ENCODE assay signal across 8 cellular contexts in genomic region chr16:28846080-28846932, GRCh38.
DNase-seq lines count a peak whose midpoint lies in the region; ATAC-seq, FAIRE-seq and TF ChIP-seq lines count a peak whose summit lies in the region.

TSS of gene TUFM (minus strand) at chr16:28846348. CDS start at chr16:28846269, 79 bp downstream.

- FAIRE-seq in islet of Langerhans (lab: Jason Lieb, UNC): peak; percentile 82

- TF ChIP-seq CTCF in AG09309 (IDR thresholded peaks at IDR 0.05; ENCODE audit: control insufficient read depth, insufficient read depth, low read depth, low read length, missing control alignments): peak; percentile 71

- in situ Hi-C loops in GM18951 (cut with MboI; ENCODE audit: low sequenced_read_pairs, unreplicated experiment): no loop called here

- peak; percentile 87 for TF ChIP-seq POLR2A in GM18951 (IDR thresholded peaks at IDR 0.05; ENCODE audit: extremely low read depth, insufficient read depth, insufficient read length)

- peak; percentile 92 for ATAC-seq in HG03280 (IDR thresholded peaks at IDR 0.05; ENCODE audit: unreplicated experiment)

- H3K4me3 ChIP-seq in AG09309 (ENCODE audit: control insufficient read depth, low read depth, low read length): peak within 1 kb of the TSS; percentile 56

- DNase-seq in AG09309 (ENCODE audit: low read depth) (peak; percentile 89), NCI-H345 treated with DMSO at 0.1 percent for 48 hours (lab: John Stamatoyannopoulos, UW; ENCODE audit: unreplicated experiment) (peak; percentile 95), cerebellar cortex (ENCODE audit: low spot score) (peak; percentile 100)
- peak; percentile 97 for DNase-seq in activated CD4-positive, CD25-positive, alpha-beta regulatory T cell treated with anti-CD3 and anti-CD28 coated beads, Interleukin-2, amount 50 U/mL, for 16 hours (ENCODE audit: low read depth, low spot score)
- DNase-seq in stimulated activated CD4-positive, alpha-beta T cell treated with anti-CD3 and anti-CD28 coated beads, Interleukin-12 subunit alpha, Interleukin-12 subunit beta, amount 100 ng/mL, for 48 hours (ENCODE audit: low read depth in 2 of 3, low spot score in 1 of 3): peak; percentile 97 to 98 (median 98)

Comparison
In these comparisons a context has a peak if more than half of its experiments do, and no peak if none do; other contexts are left out.
1. Peak in every context shown above with its lines: DNase-seq, ATAC-seq and H3K4me3 ChIP-seq.